In the genomic region with DNA sequence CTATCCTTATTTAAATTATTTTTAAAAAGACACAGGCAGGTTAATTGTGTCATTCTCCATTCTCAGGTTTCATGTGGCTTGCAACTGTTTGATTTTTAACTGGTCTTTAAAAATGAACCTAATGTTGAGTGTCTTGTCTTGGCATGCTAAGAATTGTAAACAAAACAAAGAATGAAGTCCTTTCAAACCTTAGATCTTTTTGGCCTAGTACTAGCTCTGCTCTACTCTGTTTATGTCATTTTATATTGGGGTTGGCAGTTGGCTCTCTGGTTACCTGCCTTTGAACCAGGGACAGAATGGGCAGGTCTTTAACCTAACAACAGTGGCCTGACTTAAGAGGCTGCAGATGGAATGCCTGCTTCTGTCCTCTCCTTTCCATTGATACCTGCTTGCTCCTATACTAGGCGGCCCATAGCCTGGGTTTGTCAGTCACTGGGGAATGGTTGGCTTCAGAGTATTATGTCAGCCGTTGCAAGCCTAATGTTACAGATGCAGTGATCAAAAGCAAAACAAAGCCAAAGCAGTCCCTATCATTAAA, we compare ENCODE assay signal across 1 cellular context.
TF ChIP-seq lines count a peak whose summit lies in the region.

No MANE protein-coding gene starts in this region.

TF ChIP-seq in IMR-90, 13 proteins besides CTCF, POLR2A, EP300 and RAD21:
- no peak for TF ChIP-seq FOS (IDR thresholded peaks at IDR 0.05; ENCODE audit: low read depth, low read length)
- TF ChIP-seq CEBPB (IDR thresholded peaks at IDR 0.05; ENCODE audit: low read depth, low read length) = no peak
- TF ChIP-seq MAFK (IDR thresholded peaks at IDR 0.05; ENCODE audit: low read depth, low read length) = no peak
- TF ChIP-seq, protein P1, sequence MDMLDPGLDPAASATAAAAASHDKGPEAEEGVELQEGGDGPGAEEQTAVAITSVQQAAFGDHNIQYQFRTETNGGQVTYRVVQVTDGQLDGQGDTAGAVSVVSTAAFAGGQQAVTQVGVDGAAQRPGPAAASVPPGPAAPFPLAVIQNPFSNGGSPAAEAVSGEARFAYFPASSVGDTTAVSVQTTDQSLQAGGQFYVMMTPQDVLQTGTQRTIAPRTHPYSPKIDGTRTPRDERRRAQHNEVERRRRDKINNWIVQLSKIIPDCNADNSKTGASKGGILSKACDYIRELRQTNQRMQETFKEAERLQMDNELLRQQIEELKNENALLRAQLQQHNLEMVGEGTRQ (IDR thresholded peaks at IDR 0.05; ENCODE audit: low read depth, low read length) = no peak
- TF ChIP-seq RCOR1 (IDR thresholded peaks at IDR 0.05; ENCODE audit: insufficient replicate concordance, low read length) = no peak
- no peak for TF ChIP-seq CHD1 (IDR thresholded peaks at IDR 0.05; ENCODE audit: low read depth, low read length)
- TF ChIP-seq MXI1 (IDR thresholded peaks at IDR 0.05; ENCODE audit: borderline replicate concordance, low read depth, low read length) = no peak
- no peak for TF ChIP-seq BHLHE40 (IDR thresholded peaks at IDR 0.05; ENCODE audit: low read depth, low read length)
- TF ChIP-seq, protein P2, sequence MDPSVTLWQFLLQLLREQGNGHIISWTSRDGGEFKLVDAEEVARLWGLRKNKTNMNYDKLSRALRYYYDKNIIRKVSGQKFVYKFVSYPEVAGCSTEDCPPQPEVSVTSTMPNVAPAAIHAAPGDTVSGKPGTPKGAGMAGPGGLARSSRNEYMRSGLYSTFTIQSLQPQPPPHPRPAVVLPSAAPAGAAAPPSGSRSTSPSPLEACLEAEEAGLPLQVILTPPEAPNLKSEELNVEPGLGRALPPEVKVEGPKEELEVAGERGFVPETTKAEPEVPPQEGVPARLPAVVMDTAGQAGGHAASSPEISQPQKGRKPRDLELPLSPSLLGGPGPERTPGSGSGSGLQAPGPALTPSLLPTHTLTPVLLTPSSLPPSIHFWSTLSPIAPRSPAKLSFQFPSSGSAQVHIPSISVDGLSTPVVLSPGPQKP (IDR thresholded peaks at IDR 0.05; ENCODE audit: borderline replicate concordance, low read depth, low read length) = no peak
TF ChIP-seq in IMR-90: peak in this region for 0.
